14 cellular contexts compared by ENCODE assay signal in the genomic region with DNA sequence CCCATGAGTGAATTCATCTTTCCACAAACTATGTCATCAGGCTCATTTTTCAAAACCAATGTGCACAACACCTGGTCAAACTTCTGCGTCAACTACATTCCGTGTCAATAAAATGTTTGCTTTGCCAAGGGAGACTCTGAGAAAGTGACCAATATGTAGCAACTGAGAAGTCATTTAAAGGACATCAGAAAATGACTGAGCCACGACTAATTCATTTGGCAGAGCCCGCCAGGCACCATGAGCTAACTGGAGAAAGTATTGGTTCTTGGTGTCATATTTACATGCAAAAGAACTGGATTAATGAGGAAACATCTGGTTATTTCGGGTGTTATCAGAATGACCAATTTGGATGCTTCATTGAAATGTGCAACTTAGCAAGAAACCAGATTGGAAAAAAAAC. TPM values are rescaled to one million over a fixed set of nuclear protein-coding genes. Genes with fewer than 3 reads are reported as not detected.
DNase-seq lines count a peak whose midpoint lies in the region; ATAC-seq and TF ChIP-seq lines count a peak whose summit lies in the region.
"Had no signal": no experiment of that assay in that cellular context is flagged by ENCODE, and none has a peak within 500 bp of the region (broad histone marks: within the 10 kb centered on the region; RNA-seq: fewer than 3 reads in every experiment).

No MANE protein-coding gene starts in this region.

- H4K91ac ChIP-seq in trophoblast cell (ENCODE audit: low read depth, low read length): no peak overlapping the region

- intact Hi-C loops in esophagus squamous epithelium (cut with DNase I): loop anchor here (10.0 kb wide), 1 partner anchor 885 kb away; no protein-coding TSS in a partner anchor
- intact Hi-C loops in activated CD4-positive, alpha-beta T cell treated with anti-CD3 and anti-CD28 coated beads, Interleukin-2, amount 10 ng/mL, durations not matched to agents 24 days and 14 days (cut with micrococcal nuclease): no loop called here

- H3K4me3 ChIP-seq in GM23338: 0 out of 2 replicates have a peak overlapping the region, but pooled peaks have one; percentile 25
- no peak overlapping the region for H3K4me3 ChIP-seq in SJSA1
- H3K4me3 ChIP-seq in esophagus squamous epithelium: no peak overlapping the region
- no peak overlapping the region for H3K4me3 ChIP-seq in trophoblast cell (ENCODE audit: low read depth, low read length)

- no peaks in the 10 kb centered on the region for H3F3A ChIP-seq in GM23338 (replicated peaks; ENCODE audit: low read depth)

- H3K4me3 Mint-ChIP-seq in GM23338: 0 out of 3 replicates have a peak overlapping the region, but pooled peaks have one; percentile 6
- H3K4me3 Mint-ChIP-seq in activated CD4-positive, alpha-beta T cell treated with anti-CD3 and anti-CD28 coated beads, Interleukin-2, amount 10 ng/mL, durations not matched to agents 24 days and 14 days: no peak overlapping the region
- H3K4me3 Mint-ChIP-seq: naive B cell had no signal

- no peak overlapping the region for H3K27ac Mint-ChIP-seq in GM23338
- no peak overlapping the region for H3K27ac Mint-ChIP-seq in activated CD4-positive, alpha-beta T cell treated with anti-CD3 and anti-CD28 coated beads, Interleukin-2, amount 10 ng/mL, durations not matched to agents 24 days and 14 days
- H3K27ac Mint-ChIP-seq: naive B cell had no signal

- H4K12ac ChIP-seq in trophoblast cell (ENCODE audit: low read depth, low read length): no peak overlapping the region

- H3K36me3 Mint-ChIP-seq in GM23338 (ENCODE audit: low read depth): peaks cover 75% of the 10 kb centered on the region
- no peaks in the 10 kb centered on the region for H3K36me3 Mint-ChIP-seq in activated CD4-positive, alpha-beta T cell treated with anti-CD3 and anti-CD28 coated beads, Interleukin-2, amount 10 ng/mL, durations not matched to agents 24 days and 14 days (ENCODE audit: low read depth)
- H3K36me3 Mint-ChIP-seq: naive B cell had no signal

- H4K20me1 ChIP-seq in GM23338 (replicated peaks; ENCODE audit: insufficient read depth): peaks cover 93% of the 10 kb centered on the region

- no peak overlapping the region for H2AFZ ChIP-seq in GM23338
- H2AFZ ChIP-seq in trophoblast cell (ENCODE audit: insufficient read depth, low read length, poor library complexity): no peak overlapping the region

- peaks cover 79% of the 10 kb centered on the region for H3K4me1 ChIP-seq in GM23338 (ENCODE audit: insufficient read depth)
- H3K4me1 ChIP-seq in SJSA1 (replicated peaks): peaks cover 96% of the 10 kb centered on the region
- peaks cover 14 to 98% (median 69%) of the 10 kb centered on the region in 3 donors for H3K4me1 ChIP-seq in esophagus squamous epithelium
- peaks cover 8 to 17% of the 10 kb centered on the region in 2 experiments for H3K4me1 ChIP-seq in trophoblast cell (ENCODE audit: control insufficient read depth in 1 of 2, insufficient read depth in 2 of 2, low read length in 2 of 2)

- H3K9me3 Mint-ChIP-seq in GM23338: no peaks in the 10 kb centered on the region
- no peaks in the 10 kb centered on the region for H3K9me3 Mint-ChIP-seq in activated CD4-positive, alpha-beta T cell treated with anti-CD3 and anti-CD28 coated beads, Interleukin-2, amount 10 ng/mL, durations not matched to agents 24 days and 14 days
- H3K9me3 Mint-ChIP-seq: naive B cell had no signal

- no peak overlapping the region for H3K14ac ChIP-seq in trophoblast cell (ENCODE audit: low read length)

- H3K27me3 ChIP-seq in GM23338 (ENCODE audit: insufficient read depth) (no peaks in the 10 kb centered on the region), SJSA1 (replicated peaks) (no peaks in the 10 kb centered on the region; the same call in 1 of the 2 replicates), esophagus squamous epithelium (peaks cover 0 to under 1% (median 0%) of the 10 kb centered on the region in 4 donors), trophoblast cell (ENCODE audit: insufficient read depth, low read length) (no peaks in the 10 kb centered on the region)

- no peak overlapping the region for H2BK5ac ChIP-seq in trophoblast cell (ENCODE audit: low read depth, low read length, poor library complexity)

- 23 to 44% methylated on average over 5 of the region's 5 CpGs for WGBS in esophagus squamous epithelium, 2 donors
- WGBS in trophoblast cell (ENCODE audit: extremely low coverage, insufficient coverage, insufficient read length): no CpG with 5 or more reads among the region's 5 CpGs

- no peak overlapping the region for H2AK5ac ChIP-seq in trophoblast cell (ENCODE audit: low read length)

- H3K4me1 Mint-ChIP-seq in GM23338: peaks cover 83% of the 10 kb centered on the region
- H3K4me1 Mint-ChIP-seq in activated CD4-positive, alpha-beta T cell treated with anti-CD3 and anti-CD28 coated beads, Interleukin-2, amount 10 ng/mL, durations not matched to agents 24 days and 14 days: no peaks in the 10 kb centered on the region
- H3K4me1 Mint-ChIP-seq: naive B cell had no signal

- H2BK12ac ChIP-seq in trophoblast cell (ENCODE audit: low read length): no peak overlapping the region

- H3K27me3 Mint-ChIP-seq in GM23338 (ENCODE audit: insufficient read depth, low read depth, poor library complexity): peaks cover 6% of the 10 kb centered on the region
- H3K27me3 Mint-ChIP-seq in activated CD4-positive, alpha-beta T cell treated with anti-CD3 and anti-CD28 coated beads, Interleukin-2, amount 10 ng/mL, durations not matched to agents 24 days and 14 days: peaks cover 22% of the 10 kb centered on the region

- H3K4me2 ChIP-seq in GM23338 (peak overlapping the region; percentile 48), trophoblast cell (ENCODE audit: low read length) (no peak overlapping the region)

- H3K79me1 ChIP-seq in trophoblast cell (ENCODE audit: low read length): peaks cover 10% of the 10 kb centered on the region

- no peak for TF ChIP-seq CTCF in GM23338 (conservative IDR thresholded peaks at IDR 0.05; ENCODE audit: low read depth in 2 of 2)
- TF ChIP-seq CTCF in esophagus squamous epithelium (IDR thresholded peaks at IDR 0.05): no peak

- no peak overlapping the region for H3K18ac ChIP-seq in trophoblast cell (ENCODE audit: low read length)

- H3K79me2 ChIP-seq in GM23338 (replicated peaks; ENCODE audit: insufficient read depth): peaks cover 100% of the 10 kb centered on the region
- peaks cover 3% of the 10 kb centered on the region for H3K79me2 ChIP-seq in trophoblast cell (ENCODE audit: control insufficient read depth, insufficient read depth, low read length, poor library complexity)

- no peak for ATAC-seq in GM23338
- no peak for ATAC-seq in HG03354 (IDR thresholded peaks at IDR 0.05; ENCODE audit: poor library complexity, severe bottlenecking, unreplicated experiment)

- H3K36me3 ChIP-seq in GM23338 (ENCODE audit: insufficient read depth): peaks cover 34% of the 10 kb centered on the region
- H3K36me3 ChIP-seq in SJSA1: peaks cover 97% of the 10 kb centered on the region
- peaks cover 0 to 5% (median 0%) of the 10 kb centered on the region in 3 donors for H3K36me3 ChIP-seq in esophagus squamous epithelium
- peaks cover 0 to 6% of the 10 kb centered on the region in 2 experiments for H3K36me3 ChIP-seq in trophoblast cell (ENCODE audit: control insufficient read depth in 1 of 2, insufficient read depth in 2 of 2, low read length in 2 of 2)

- DNase-seq in GM23338 (ENCODE audit: low spot score) (no peak), SJSA1 (ENCODE audit: low read depth in 1 of 2, low spot score in 2 of 2) (peak in 1 of 2 experiments; percentile 35), esophagus squamous epithelium (lab: John Stamatoyannopoulos, UW) (no peak), trophoblast cell (peak; percentile 21 to 71), DMS114 treated with DMSO at 0.1 percent for 48 hours (lab: John Stamatoyannopoulos, UW; ENCODE audit: unreplicated experiment) (no peak), islet precursor cell (no peak)
- DNase-seq in activated CD4-positive, alpha-beta T cell treated with anti-CD3 and anti-CD28 coated beads, Interleukin-2, amount 10 ng/mL, durations not matched to agents 24 days and 14 days: no peak
- DNase-seq: activated effector memory CD4-positive, alpha-beta T cell treated with Interleukin-2 at 50 U/mL for 16 hours; cerebellar nuclear complex; hypothalamus; naive B cell; NCI-H2227 treated with DMSO at 0.1 percent for 48 hours; stimulated activated CD4-positive, alpha-beta T cell treated with anti-CD3 and anti-CD28 coated beads, Interleukin-15, amount 100 ng/mL, for 24 hours had no signal

- H3K4ac ChIP-seq in trophoblast cell (ENCODE audit: low read depth, low read length): no peak overlapping the region

- H2BK120ac ChIP-seq in trophoblast cell (ENCODE audit: insufficient read depth, low read length, poor library complexity): no peak overlapping the region

- no peak overlapping the region for H3K23ac ChIP-seq in trophoblast cell (ENCODE audit: low read length)

- no peak overlapping the region for H4K8ac ChIP-seq in trophoblast cell (ENCODE audit: low read depth, low read length)

- H3K9me3 ChIP-seq in SJSA1 (replicated peaks): no peaks in the 10 kb centered on the region
- no peaks in the 10 kb centered on the region for H3K9me3 ChIP-seq in esophagus squamous epithelium
- H3K9me3 ChIP-seq in trophoblast cell (ENCODE audit: insufficient read depth, low read depth, low read length): no peaks in the 10 kb centered on the region

- no peaks in the 10 kb centered on the region for H3K9me2 ChIP-seq in GM23338 (ENCODE audit: insufficient read depth)

- no peak overlapping the region for H3K9ac ChIP-seq in trophoblast cell (ENCODE audit: low read length)

- no peak overlapping the region for H3K27ac ChIP-seq in GM23338 (ENCODE audit: low read depth)
- H3K27ac ChIP-seq in SJSA1: peak overlapping the region; percentile 59
- peak overlapping the region; percentile 71 to 99 (median 88) for H3K27ac ChIP-seq in esophagus squamous epithelium
- peak overlapping the region; percentile 19 for H3K27ac ChIP-seq in trophoblast cell (ENCODE audit: low read depth, low read length)

- no peak for TF ChIP-seq POLR2A in esophagus squamous epithelium (IDR thresholded peaks at IDR 0.05)

RNA-seq across cellular contexts. Expression of a gene that starts 7.2 kb away (rescaled TPM):
- 55.3 and 55.7 TPM in 2 replicates for total RNA-seq in GM23338 (2014; rRNA removed; shearing (Covaris generic))
- 42.3 and 48.2 TPM in 2 replicates for polyA plus RNA-seq in GM23338 (2016; fragmentation: Nextera tagmentation; extraction: Ambion mirVana)
- total RNA-seq in SJSA1 (2014; rRNA removed; shearing (Covaris generic)): 170 and 178 TPM in 2 replicates
- total RNA-seq in esophagus squamous epithelium: 100 to 1,000 TPM in 1 of 4 donors, 10 to 100 TPM in 3; 67.3 to 163 (median 97.1) TPM
- polyA plus RNA-seq in trophoblast cell (2013): 71.5 and 74.8 TPM in 2 replicates
- total RNA-seq in activated CD4-positive, alpha-beta T cell treated with anti-CD3 and anti-CD28 coated beads, Interleukin-2, amount 10 ng/mL, durations not matched to agents 24 days and 14 days: not detected in 2 replicates

Comparison
In these comparisons a context has a peak if more than half of its experiments do, and no peak if none do; other contexts are left out.
1. DNase-seq: peak in trophoblast cell (2 of 2); none in GM23338 (single experiment), esophagus squamous epithelium (single experiment), activated CD4-positive, alpha-beta T cell treated with anti-CD3 and anti-CD28 coated beads, Interleukin-2, amount 10 ng/mL, durations not matched to agents 24 days and 14 days (single experiment), DMS114 treated with DMSO at 0.1 percent for 48 hours (single experiment) and islet precursor cell (single experiment).
2. RNA of a gene that starts 7.2 kb away (total RNA-seq): 170 to 178 TPM in SJSA1, 67.3 to 163 TPM in esophagus squamous epithelium and 55.3 to 55.7 TPM in GM23338; not detected in activated CD4-positive, alpha-beta T cell treated with anti-CD3 and anti-CD28 coated beads, Interleukin-2, amount 10 ng/mL, durations not matched to agents 24 days and 14 days; every median in the first group is over 10 times any median in the second.